Comparison of ENCODE assay signal across 8 cellular contexts in the genomic region with DNA sequence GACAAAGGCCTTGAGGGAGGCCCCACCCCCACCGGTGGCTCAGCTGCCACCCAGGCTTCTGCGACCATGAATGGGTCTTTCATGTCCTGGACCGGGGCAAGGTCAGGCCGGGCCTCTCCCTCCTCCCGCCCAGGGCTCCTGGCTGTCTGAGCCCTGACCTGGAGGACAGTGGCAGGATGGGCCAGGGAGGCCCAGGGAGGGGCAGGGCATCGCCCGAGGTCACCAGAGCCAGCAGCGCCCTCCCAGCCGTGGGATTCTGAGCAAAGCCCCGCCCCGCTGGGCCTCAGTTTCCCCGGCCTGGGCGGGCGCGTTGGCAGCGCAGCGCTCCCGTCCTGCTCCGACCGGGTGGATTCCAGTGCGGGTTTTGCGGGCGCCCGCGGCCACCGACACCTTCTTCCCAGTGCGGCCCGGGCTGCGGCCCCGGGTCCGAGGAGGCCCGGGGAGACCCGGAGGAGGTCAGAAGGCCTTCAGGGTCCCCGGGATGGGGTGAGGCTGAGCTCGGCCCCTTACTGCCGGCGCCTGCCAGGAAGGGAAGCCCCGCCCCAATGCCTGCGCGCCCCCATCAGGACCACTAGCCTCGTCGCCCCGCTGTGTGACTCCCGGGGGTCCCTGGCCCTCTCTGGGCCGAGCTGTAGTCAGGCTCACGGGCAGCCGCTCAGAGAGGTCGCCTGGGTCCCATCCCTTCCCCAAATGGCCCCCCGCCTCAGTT. TPM values are rescaled to one million over a fixed set of nuclear protein-coding genes. Genes with fewer than 3 reads are reported as not detected.
DNase-seq lines count a peak whose midpoint lies in the region; ATAC-seq and TF ChIP-seq lines count a peak whose summit lies in the region.

No MANE protein-coding gene starts in this region.

- no peaks in the 10 kb centered on the region for H3K79me2 ChIP-seq in OCI-LY7 (ENCODE audit: insufficient read depth, low read depth, low read length)

- no peak overlapping the region for H2AFZ ChIP-seq in OCI-LY7 (ENCODE audit: low read length)

- H3K4me1 ChIP-seq in OCI-LY7 (ENCODE audit: insufficient read depth, low read length, poor library complexity, severe bottlenecking), result peaks cover 7% of the 10 kb centered on the region

- H3K27ac Mint-ChIP-seq in progenitor cell of endocrine pancreas, result no peak overlapping the region

- H3K4me3 Mint-ChIP-seq in progenitor cell of endocrine pancreas (ENCODE audit: low read depth), result peak overlapping the region; percentile 41

- H3K9me2 ChIP-seq in OCI-LY7 (ENCODE audit: insufficient read depth, low read length), result no peaks in the 10 kb centered on the region

- no peaks in the 10 kb centered on the region for H3K9me3 Mint-ChIP-seq in progenitor cell of endocrine pancreas (ENCODE audit: low read depth)

- H3K4me3 ChIP-seq in OCI-LY7 (ENCODE audit: low read depth, low read length, poor library complexity, severe bottlenecking), result peak overlapping the region; percentile 62
- H3K4me3 ChIP-seq in epithelial cell of proximal tubule (ENCODE audit: low read depth, low read length), result peak overlapping the region; percentile 52

- no peaks in the 10 kb centered on the region for H3K36me3 ChIP-seq in OCI-LY7 (ENCODE audit: insufficient read depth, low read length)

- DNase-seq in GM03348 (ENCODE audit: low spot score) (peak; percentile 77), OCI-LY7 (ENCODE audit: low spot score) (peak; percentile 32), epithelial cell of proximal tubule (ENCODE audit: low read depth) (no peak), progenitor cell of endocrine pancreas (ENCODE audit: low spot score, unreplicated experiment) (no peak), NCI-H1436 (lab: John Stamatoyannopoulos, UW) (no peak), middle frontal gyrus (ENCODE audit: extremely low spot score, low spot score) (no peak)
- DNase-seq in activated CD4-positive, alpha-beta T cell treated with anti-CD3 and anti-CD28 coated beads, Interleukin-2, amount 50 U/mL, for 4 hours, result no peak

- ATAC-seq in HG02642 (IDR thresholded peaks at IDR 0.05; ENCODE audit: poor library complexity, unreplicated experiment), result no peak

- H3K9me3 ChIP-seq in OCI-LY7 (ENCODE audit: low read length), result no peaks in the 10 kb centered on the region

- H3K4me2 ChIP-seq in OCI-LY7 (ENCODE audit: low read length), result peak overlapping the region; percentile 74

- no peaks in the 10 kb centered on the region for H4K20me1 ChIP-seq in OCI-LY7 (ENCODE audit: insufficient read depth, low read length)

- H3K27me3 Mint-ChIP-seq in progenitor cell of endocrine pancreas, result peaks cover 42% of the 10 kb centered on the region

- H3K4me1 Mint-ChIP-seq in progenitor cell of endocrine pancreas (ENCODE audit: low read depth), result peaks cover 3% of the 10 kb centered on the region

- no peak overlapping the region for H3K27ac ChIP-seq in OCI-LY7 (ENCODE audit: low read depth, low read length, poor library complexity, severe bottlenecking)

- TF ChIP-seq CTCF in OCI-LY7 (conservative IDR thresholded peaks at IDR 0.05; ENCODE audit: low read length) (no peak), epithelial cell of proximal tubule (conservative IDR thresholded peaks at IDR 0.05; ENCODE audit: low read depth, low read length) (no peak), progenitor cell of endocrine pancreas (IDR thresholded peaks at IDR 0.05; ENCODE audit: unreplicated experiment) (no peak)

- POLR2A ChIA-PET in OCI-LY7 (lab: Charles Lee), result no interaction called here

- BruUV-seq in OCI-LY7 (replicated peaks; lab: Mats Ljungman, UMichigan), result no TSS peak

- CTCF ChIA-PET in OCI-LY7 (lab: Charles Lee; ENCODE audit: unreplicated experiment), result no interaction called here

- no peaks in the 10 kb centered on the region for H3K36me3 Mint-ChIP-seq in progenitor cell of endocrine pancreas (ENCODE audit: insufficient read depth)

- intact Hi-C loops in OCI-LY7 (cut with micrococcal nuclease; ENCODE audit: unreplicated experiment), result no loop called here

RNA-seq across cellular contexts. Expression of gene SEMA6B, which starts 24.6 kb away (rescaled TPM):
- 0.05 TPM in 1 of 2 replicates, not detected in the other for total RNA-seq in OCI-LY7 (2014; rRNA removed; shearing (Covaris generic))
- not detected in 2 replicates for total RNA-seq in OCI-LY7 (2022)
- total RNA-seq in epithelial cell of proximal tubule, result 0.65 TPM in 1 of 2 replicates, not detected in the other
- 26.6 and 28.3 TPM in 2 replicates for total RNA-seq in progenitor cell of endocrine pancreas

RNA-seq across cellular contexts. Expression of gene LRG1, which starts 44.3 kb away (rescaled TPM):
- total RNA-seq in OCI-LY7 (2014; rRNA removed; shearing (Covaris generic)), result 0.67 and 1.6 TPM in 2 replicates
- total RNA-seq in OCI-LY7 (2022) (1.8 and 1.9 TPM in 2 replicates), epithelial cell of proximal tubule (0.35 TPM in 1 of 2 replicates, not detected in the other), progenitor cell of endocrine pancreas (0.34 and 0.51 TPM in 2 replicates)

RNA-seq across cellular contexts. Expression of gene PLIN5, which starts 49.1 kb away (rescaled TPM):
- 0.67 and 0.85 TPM in 2 replicates for total RNA-seq in OCI-LY7 (2014; rRNA removed; shearing (Covaris generic))
- total RNA-seq in OCI-LY7 (2022), result 1.9 and 2.2 TPM in 2 replicates
- 0.06 TPM in 1 of 2 replicates, not detected in the other for total RNA-seq in epithelial cell of proximal tubule
- total RNA-seq in progenitor cell of endocrine pancreas, result 5.7 and 8.1 TPM in 2 replicates

RNA-seq across cellular contexts. Expression of gene TNFAIP8L1, which starts 55.2 kb away (rescaled TPM):
- total RNA-seq in OCI-LY7 (2014; rRNA removed; shearing (Covaris generic)), result 9.0 and 10.0 TPM in 2 replicates
- total RNA-seq in OCI-LY7 (2022), result 22.7 and 24.3 TPM in 2 replicates
- total RNA-seq in epithelial cell of proximal tubule, result 6.7 and 7.4 TPM in 2 replicates
- total RNA-seq in progenitor cell of endocrine pancreas, result 7.3 and 8.5 TPM in 2 replicates

Comparison
In these comparisons a context has a peak if more than half of its experiments do, and no peak if none do; other contexts are left out.
1. DNase-seq: peak in GM03348 (single experiment) and OCI-LY7 (single experiment); none in epithelial cell of proximal tubule (single experiment), progenitor cell of endocrine pancreas (single experiment), NCI-H1436 (single experiment), activated CD4-positive, alpha-beta T cell treated with anti-CD3 and anti-CD28 coated beads, Interleukin-2, amount 50 U/mL, for 4 hours (0 of 2) and middle frontal gyrus (single experiment).
2. RNA of gene SEMA6B, which starts 24.6 kb away (total RNA-seq): 26.6 to 28.3 TPM in progenitor cell of endocrine pancreas; 0.05 TPM in OCI-LY7 and 0.65 TPM in epithelial cell of proximal tubule; every median in the first group is over 10 times any median in the second.